10 cellular contexts compared by ENCODE assay signal in the genomic region with DNA sequence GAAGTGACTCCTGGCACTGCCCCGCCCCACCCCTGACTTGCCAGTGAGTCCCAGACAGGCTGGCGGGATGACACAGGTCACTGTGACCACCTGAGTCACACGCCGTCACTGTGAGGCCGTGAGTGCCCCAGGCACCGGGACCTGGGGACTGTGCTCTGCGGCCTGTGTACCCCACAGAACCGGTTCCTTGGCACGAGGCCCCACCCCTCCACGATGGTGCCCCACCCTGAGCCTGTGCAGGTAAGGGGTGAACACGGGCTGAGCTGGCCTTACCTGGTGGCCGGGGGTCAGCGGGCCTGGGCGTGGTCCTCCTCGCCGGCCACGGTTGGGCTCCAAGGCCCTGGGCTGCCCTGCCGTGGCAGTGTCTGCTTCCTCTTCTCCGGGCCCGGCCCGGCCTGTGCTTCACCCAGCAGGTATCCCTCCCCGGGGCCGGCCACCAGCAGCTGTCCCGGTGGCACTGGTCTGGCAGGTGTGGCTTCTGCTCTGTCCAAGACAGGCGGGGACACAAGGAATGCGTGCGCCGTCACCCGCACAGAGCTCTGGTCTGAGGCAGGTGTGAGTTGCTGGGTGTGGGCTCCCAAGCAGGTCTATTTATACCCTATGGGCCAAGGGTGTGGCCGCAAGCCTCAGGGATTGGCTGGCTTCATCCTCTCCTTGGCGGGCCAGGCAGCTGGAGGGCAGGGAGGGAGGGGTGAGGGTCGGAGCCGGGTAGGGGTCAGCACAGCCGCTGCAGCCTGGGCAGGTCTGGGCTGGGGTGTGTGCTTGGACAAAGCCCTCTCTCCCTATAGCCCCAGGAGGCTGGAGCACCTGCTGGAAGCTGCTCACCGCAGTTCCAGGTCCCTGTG. TPM values are rescaled to one million over a fixed set of nuclear protein-coding genes. Genes with fewer than 3 reads are reported as not detected.
A peak's percentile ranks its signal among the peaks of the same experiment; 100 is the strongest.
DNase-seq lines count a peak whose midpoint lies in the region; ATAC-seq and TF ChIP-seq lines count a peak whose summit lies in the region.
"Had no signal": no experiment of that assay in that cellular context is flagged by ENCODE, and none has a peak within 500 bp of the region (broad histone marks: within the 10 kb centered on the region; RNA-seq: fewer than 3 reads in every experiment).

A gene (minus strand): TSS at position 564 of the 845 bp plus-strand sequence. CDS start 1,740 bp downstream, outside the sequence.

- H3K9me3 Mint-ChIP-seq in chondrocyte (ENCODE audit: low read depth) (no peaks in the 10 kb centered on the region), neural crest cell (no peaks in the 10 kb centered on the region)

- DNase-seq in DMS53 (lab: John Stamatoyannopoulos, UW) (peak; percentile 87), NCI-H146 (lab: John Stamatoyannopoulos, UW) (peak; percentile 81), chondrocyte (ENCODE audit: low spot score) (peak; percentile 94), neural crest cell (ENCODE audit: low read depth, low spot score) (no peak), NCI-H226 (no peak), iPS-NIHi7 (ENCODE audit: extremely low spot score) (no peak)
- DNase-seq in activated CD8-positive, alpha-beta memory T cell treated with anti-CD3 and anti-CD28 coated beads for 24 hours: no peak
- DNase-seq: activated CD8-positive, alpha-beta memory T cell treated with anti-CD3 and anti-CD28 coated beads, Interleukin-2, amount 10 ng/mL, durations not matched to agents 7 days and 5 days had no signal

- ATAC-seq in GM21786 (IDR thresholded peaks at IDR 0.05; ENCODE audit: unreplicated experiment): no peak
- ATAC-seq: activated CD8-positive, alpha-beta memory T cell treated with anti-CD3 and anti-CD28 coated beads, Interleukin-2, amount 10 ng/mL, durations not matched to agents 7 days and 5 days had no signal

- TF ChIP-seq CTCF in chondrocyte (IDR thresholded peaks at IDR 0.05) (no peak), neural crest cell (conservative IDR thresholded peaks at IDR 0.05) (no peak)

- no peaks in the 10 kb centered on the region for H3K27me3 Mint-ChIP-seq in chondrocyte (ENCODE audit: low read depth)
- H3K27me3 Mint-ChIP-seq in neural crest cell (ENCODE audit: low read depth): peaks cover 15% of the 10 kb centered on the region

- H3K4me3 Mint-ChIP-seq in chondrocyte (ENCODE audit: unreplicated experiment) (no peak within 1 kb of the TSS), neural crest cell (peak within 1 kb of the TSS; percentile 72)
- H3K4me3 Mint-ChIP-seq: activated CD8-positive, alpha-beta memory T cell treated with anti-CD3 and anti-CD28 coated beads, Interleukin-2, amount 10 ng/mL, durations not matched to agents 7 days and 5 days had no signal

- H3K36me3 Mint-ChIP-seq in chondrocyte (ENCODE audit: low read depth) (no peaks in the 10 kb centered on the region), neural crest cell (ENCODE audit: low read depth) (no peaks in the 10 kb centered on the region)
- H3K36me3 Mint-ChIP-seq: activated CD8-positive, alpha-beta memory T cell treated with anti-CD3 and anti-CD28 coated beads, Interleukin-2, amount 10 ng/mL, durations not matched to agents 7 days and 5 days had no signal

- peaks cover 4% of the 10 kb centered on the region for H3K4me1 Mint-ChIP-seq in chondrocyte (ENCODE audit: low read depth)
- peaks cover 9% of the 10 kb centered on the region for H3K4me1 Mint-ChIP-seq in neural crest cell

- H3K27ac Mint-ChIP-seq in chondrocyte (ENCODE audit: unreplicated experiment): no peak within 1 kb of the TSS
- H3K27ac Mint-ChIP-seq in neural crest cell (ENCODE audit: unreplicated experiment): peak within 1 kb of the TSS; percentile 83
- H3K27ac Mint-ChIP-seq: activated CD8-positive, alpha-beta memory T cell treated with anti-CD3 and anti-CD28 coated beads, Interleukin-2, amount 10 ng/mL, durations not matched to agents 7 days and 5 days had no signal

RNA-seq across cellular contexts. Expression of the gene that starts here (rescaled TPM):
- total RNA-seq in chondrocyte (not detected in 3 replicates), neural crest cell (not detected in 2 replicates)
- total RNA-seq: activated CD8-positive, alpha-beta memory T cell treated with anti-CD3 and anti-CD28 coated beads, Interleukin-2, amount 10 ng/mL, durations not matched to agents 7 days and 5 days; NCI-H460 had no signal

Comparison
In these comparisons a context has a peak if more than half of its experiments do, and no peak if none do; other contexts are left out.
1. Peak in DNase-seq in chondrocyte; RNA of the gene not detected or under 1 TPM.
2. DNase-seq: peak in DMS53 (single experiment) and NCI-H146 (single experiment); none in neural crest cell (single experiment), NCI-H226 (single experiment), activated CD8-positive, alpha-beta memory T cell treated with anti-CD3 and anti-CD28 coated beads for 24 hours (single experiment) and iPS-NIHi7 (single experiment).